In genomic region chr1:30668546-30669327, GRCh38 we compare ENCODE assay signal across 28 cellular contexts. TPM values are rescaled to one million over a fixed set of nuclear protein-coding genes. Genes with fewer than 3 reads are reported as not detected.
DNase-seq lines count a peak whose midpoint lies in the region; ATAC-seq, FAIRE-seq and TF ChIP-seq lines count a peak whose summit lies in the region.
"Had no signal": no experiment of that assay in that cellular context is flagged by ENCODE, and none has a peak within 500 bp of the region (broad histone marks: within the 10 kb centered on the region; RNA-seq: fewer than 3 reads in every experiment).

No MANE protein-coding gene starts in this region.

- H3K27me3 ChIP-seq in right lobe of liver, result no peaks in the 10 kb centered on the region
- H3K27me3 ChIP-seq in HepG2 (ENCODE audit: control insufficient read depth in 1 of 2, insufficient read depth in 2 of 2, low read length in 2 of 2), result peaks cover 0 to 24% of the 10 kb centered on the region in 2 experiments; a peak in 4 of 5 replicates
- no peaks in the 10 kb centered on the region for H3K27me3 ChIP-seq in breast epithelium
- no peaks in the 10 kb centered on the region for H3K27me3 ChIP-seq in keratinocyte (ENCODE audit: control insufficient read depth, extremely low read depth, insufficient read depth, low read length)
- H3K27me3 ChIP-seq in vagina, result no peaks in the 10 kb centered on the region
- H3K27me3 ChIP-seq: body of pancreas, colonic mucosa had no signal

- CTCF ChIA-PET in HepG2 (lab: Yijun Ruan, JAX; ENCODE audit: low intra/inter-chr PET ratio, low total read pairs), result no interaction called here

- POLR2A ChIA-PET in HepG2 (lab: Yijun Ruan, JAX), result no interaction called here

- ATAC-seq in right lobe of liver (no peak), HepG2 (no peak), GM19351 (IDR thresholded peaks at IDR 0.05; ENCODE audit: unreplicated experiment) (no peak)
- ATAC-seq: activated CD4-positive, CD25-positive, alpha-beta regulatory T cell treated with anti-CD3 and anti-CD28 coated beads, Interleukin-2, amount 50 U/mL, for 24 hours; body of pancreas; SK-N-SH treated with all-trans-retinoic acid at 6 μM for 48 hours had no signal

- no peak for TF ChIP-seq RAD21 in HepG2 (CRISPR knock-in tag; IDR thresholded peaks at IDR 0.05)

- H3K79me2 ChIP-seq in HepG2 (ENCODE audit: insufficient read depth, low read length), result no peaks in the 10 kb centered on the region
- no peaks in the 10 kb centered on the region for H3K79me2 ChIP-seq in keratinocyte (ENCODE audit: control insufficient read depth, insufficient read depth, low read length)

- H3K9me1 ChIP-seq in keratinocyte (ENCODE audit: control insufficient read depth, extremely low read depth, insufficient read depth, low read length), result no peaks in the 10 kb centered on the region

- H3K36me3 ChIP-seq in right lobe of liver, result no peaks in the 10 kb centered on the region
- H3K36me3 ChIP-seq in HepG2 (replicated peaks in 1 of 2; ENCODE audit: control insufficient read depth in 1 of 2, insufficient read depth in 2 of 2, low read length in 2 of 2), result no peaks in the 10 kb centered on the region
- no peaks in the 10 kb centered on the region for H3K36me3 ChIP-seq in breast epithelium
- no peaks in the 10 kb centered on the region for H3K36me3 ChIP-seq in keratinocyte (ENCODE audit: control insufficient read depth in 2 of 2, extremely low read depth in 1 of 2, insufficient read depth in 2 of 2, low read length in 2 of 2)
- H3K36me3 ChIP-seq in vagina, result no peaks in the 10 kb centered on the region
- H3K36me3 ChIP-seq: colonic mucosa had no signal

- dilution Hi-C loops in keratinocyte (cut with MboI; ENCODE audit: extremely low pct_ligation_motif_present, low sequenced_read_pairs), result no loop called here

- H3K4me3 ChIP-seq in right lobe of liver (no peak overlapping the region), HepG2 (replicated peaks in 1 of 3; ENCODE audit: insufficient read depth in 1 of 3, low read depth in 2 of 3, low read length in 3 of 3) (no peak overlapping the region), breast epithelium (no peak overlapping the region), keratinocyte (ENCODE audit: control insufficient read depth in 2 of 3, extremely low read depth in 1 of 3, insufficient read depth in 2 of 3, low read depth in 1 of 3, low read length in 3 of 3) (no peak overlapping the region), vagina (no peak overlapping the region)
- H3K4me3 ChIP-seq: body of pancreas, colonic mucosa had no signal

- no TSS peak for BruUV-seq in HepG2 (replicated peaks; lab: Mats Ljungman, UMichigan)

- FAIRE-seq in HepG2 (lab: Jason Lieb, UNC) (no peak), keratinocyte (lab: Jason Lieb, UNC) (no peak)
- FAIRE-seq: frontal cortex, islet of Langerhans, RCC 7860 had no signal

- peaks cover 0 to 8% (median 0%) of the 10 kb centered on the region in 4 donors for H3K4me1 ChIP-seq in right lobe of liver
- H3K4me1 ChIP-seq in HepG2 (ENCODE audit: insufficient read depth, low read length), result peaks cover 11% of the 10 kb centered on the region
- no peaks in the 10 kb centered on the region for H3K4me1 ChIP-seq in breast epithelium
- peaks cover 25% of the 10 kb centered on the region for H3K4me1 ChIP-seq in keratinocyte (ENCODE audit: control insufficient read depth, extremely low read depth, insufficient read depth, low read length)
- peaks cover 46% of the 10 kb centered on the region for H3K4me1 ChIP-seq in vagina
- H3K4me1 ChIP-seq: colonic mucosa had no signal

- TF ChIP-seq EP300 in HepG2 (IDR thresholded peaks at IDR 0.05; ENCODE audit: low read depth in 2 of 2, low read length in 2 of 2) (no peak), HepG2 (CRISPR knock-in tag; IDR thresholded peaks at IDR 0.05; ENCODE audit: borderline replicate concordance) (no peak)

- WGBS in right lobe of liver (ENCODE audit: insufficient coverage, low coverage, low lambda C conversion rate, missing lambda C conversion rate), result 100% methylated on average over 3 of the region's 6 CpGs
- 17% methylated on average over 4 of the region's 6 CpGs for WGBS in HepG2 (ENCODE audit: low lambda C conversion rate)

- H3K9ac ChIP-seq in HepG2 (ENCODE audit: insufficient read depth, low read depth, low read length), result no peak overlapping the region
- no peak overlapping the region for H3K9ac ChIP-seq in keratinocyte (ENCODE audit: control insufficient read depth, extremely low read depth, insufficient read depth, low read length)

- H3K9me3 ChIP-seq in right lobe of liver (no peaks in the 10 kb centered on the region), HepG2 (ENCODE audit: low read length) (no peaks in the 10 kb centered on the region), breast epithelium (peaks cover 0 to 1% of the 10 kb centered on the region in 2 donors), keratinocyte (ENCODE audit: control insufficient read depth, low read depth, low read length) (peaks cover 3% of the 10 kb centered on the region), vagina (no peaks in the 10 kb centered on the region)
- H3K9me3 ChIP-seq: body of pancreas, colonic mucosa had no signal

- peak in 2 of 3 donors; percentile 6 to 31 for DNase-seq in right lobe of liver
- no peak for DNase-seq in HepG2 (ENCODE audit: low spot score)
- DNase-seq in breast epithelium (ENCODE audit: low spot score in 2 of 2), result no peak
- DNase-seq in keratinocyte (ENCODE audit: low read depth, low spot score), result no peak
- no peak for DNase-seq in vagina (ENCODE audit: extremely low spot score in 2 of 2)
- DNase-seq in stimulated activated CD4-positive, alpha-beta T cell treated with anti-CD3 and anti-CD28 coated beads, Interleukin-2, amount 100 ng/mL, for 24 hours, result no peak
- DNase-seq in dermis blood vessel endothelial cell, result no peak
- DNase-seq: activated CD8-positive, alpha-beta memory T cell treated with anti-CD3 and anti-CD28 coated beads for 24 hours; activated naive CD8-positive, alpha-beta T cell treated with anti-CD3 and anti-CD28 coated beads for 36 hours; activated T-cell treated with anti-CD3 and anti-CD28 coated beads, Interleukin-2, amount 50 U/mL, for 48 hours; CD4-positive, alpha-beta memory T cell; H9; hypothalamus; NCI-H1105; NCI-H2081 treated with DMSO at 0.1 percent for 48 hours; NCI-H510A; NK-92 treated with Interleukin-12 subunit alpha and Interleukin-12 subunit beta, amount 100 ng/mL, for 24 hours; T-helper 9 cell had no signal

- TF ChIP-seq CTCF in right lobe of liver (IDR thresholded peaks at IDR 0.05), result no peak
- TF ChIP-seq CTCF in HepG2 (CRISPR knock-in tag; IDR thresholded peaks at IDR 0.05), result no peak
- no peak for TF ChIP-seq CTCF in breast epithelium (IDR thresholded peaks at IDR 0.05)
- TF ChIP-seq CTCF in keratinocyte (optimal IDR thresholded peaks at IDR 0.05 in 1 of 3, IDR thresholded peaks at IDR 0.05 in 1 of 3, conservative IDR thresholded peaks at IDR 0.05 in 1 of 3; ENCODE audit: extremely low read depth in 1 of 3, insufficient read depth in 2 of 3, low read length in 3 of 3), result no peak
- TF ChIP-seq CTCF in vagina (IDR thresholded peaks at IDR 0.05), result no peak

- no peak for TF ChIP-seq POLR2A in right lobe of liver (IDR thresholded peaks at IDR 0.05)
- TF ChIP-seq POLR2A in HepG2 (IDR thresholded peaks at IDR 0.05; ENCODE audit: insufficient read depth in 1 of 2, low read depth in 2 of 2, low read length in 2 of 2), result no peak
- no peak for TF ChIP-seq POLR2A in breast epithelium (IDR thresholded peaks at IDR 0.05)
- no peak for TF ChIP-seq POLR2A in vagina (IDR thresholded peaks at IDR 0.05)

- in situ Hi-C loops in HepG2 (cut with HindIII; ENCODE audit: extremely low pct_ligation_motif_present, low pct_unique_long_range_greater_than_20kb), result no loop called here

- intact Hi-C loops in right lobe of liver (cut with DNase I) (no loop called here), HepG2 (cut with micrococcal nuclease; ENCODE audit: unreplicated experiment) (no loop called here), breast epithelium (cut with DNase I; ENCODE audit: low total_unique reads) (no loop called here), vagina (cut with DNase I) (no loop called here)

- no peak overlapping the region for H3K4me2 ChIP-seq in HepG2 (ENCODE audit: low read depth, low read length)
- no peak overlapping the region for H3K4me2 ChIP-seq in keratinocyte (ENCODE audit: control insufficient read depth, extremely low read depth, insufficient read depth, low read depth, low read length)

- no peak overlapping the region for H3K27ac ChIP-seq in right lobe of liver
- no peak overlapping the region for H3K27ac ChIP-seq in HepG2 (ENCODE audit: extremely low read length, insufficient read depth, low read length)
- peak overlapping the region; percentile 25 to 72 for H3K27ac ChIP-seq in breast epithelium
- H3K27ac ChIP-seq in keratinocyte (ENCODE audit: control insufficient read depth, insufficient read depth, low read length), result peak overlapping the region; percentile 28
- H3K27ac ChIP-seq in vagina, result peak overlapping the region; percentile 97
- H3K27ac ChIP-seq: body of pancreas, colonic mucosa had no signal

- no peaks in the 10 kb centered on the region for H4K20me1 ChIP-seq in HepG2 (ENCODE audit: insufficient read depth, low read length)
- H4K20me1 ChIP-seq in keratinocyte (ENCODE audit: control insufficient read depth, extremely low read depth, insufficient read depth, low read length), result no peaks in the 10 kb centered on the region

- H2AFZ ChIP-seq in HepG2 (ENCODE audit: low read length), result no peak overlapping the region
- no peak overlapping the region for H2AFZ ChIP-seq in keratinocyte (ENCODE audit: control insufficient read depth, low read length)

RNA-seq across cellular contexts. Expression of gene MATN1, which starts 54.6 kb away (rescaled TPM):
- not detected for total RNA-seq in right lobe of liver
- total RNA-seq in HepG2 (2016; rRNA removed; fragmentation: Illumina TruSeq; extraction: Trizol), result 0.04 TPM in 1 of 2 replicates, not detected in the other
- not detected in 2 replicates for total RNA-seq in HepG2 (2016; cell fraction: cytosol; rRNA removed; fragmentation: Illumina TruSeq; extraction: Trizol; ENCODE audit: low read depth)
- not detected in 2 replicates for total RNA-seq in HepG2 (2016; cell fraction: insoluble cytoplasmic fraction; rRNA removed; fragmentation: Illumina TruSeq; extraction: Trizol)
- not detected in 2 replicates for total RNA-seq in HepG2 (2016; cell fraction: membrane; rRNA removed; fragmentation: Illumina TruSeq; extraction: Trizol)
- total RNA-seq in HepG2 (2016; cell fraction: nucleus; rRNA removed; fragmentation: Illumina TruSeq; extraction: Trizol), result not detected in 2 replicates
- 0.03 and 0.05 TPM in 2 replicates for polyA plus RNA-seq in HepG2 (2011; rRNA removed)
- 0.11 TPM in 1 of 2 replicates, not detected in the other for polyA plus RNA-seq in HepG2 (2011; cell fraction: cytosol; rRNA removed)
- 0.66 and 0.77 TPM in 2 replicates for polyA plus RNA-seq in HepG2 (2011; cell fraction: nucleus; rRNA removed)
- polyA plus RNA-seq in HepG2 (2012), result 0.05 TPM in 1 of 2 replicates, not detected in the other
- not detected in 2 replicates for polyA plus RNA-seq in HepG2 (2016; cell fraction: cytosol; fragmentation: Illumina TruSeq; extraction: Trizol; ENCODE audit: low read depth)
- not detected in 2 replicates for polyA plus RNA-seq in HepG2 (2016; cell fraction: insoluble cytoplasmic fraction; fragmentation: Illumina TruSeq; extraction: Trizol; ENCODE audit: low read depth)
- polyA plus RNA-seq in HepG2 (2016; cell fraction: membrane; fragmentation: Illumina TruSeq; extraction: Trizol; ENCODE audit: low read depth), result not detected in 2 replicates
- 0.26 TPM in 1 of 2 replicates, not detected in the other for polyA plus RNA-seq in HepG2 (2016; cell fraction: nucleus; fragmentation: Illumina TruSeq; extraction: Trizol; ENCODE audit: insufficient read depth, low read depth)
- polyA minus RNA-seq in HepG2 (2011; rRNA and poly(A)+ RNA removed; ENCODE audit: low replicate concordance), result 0.12 TPM in 1 of 2 replicates, not detected in the other
- not detected in 2 replicates for polyA minus RNA-seq in HepG2 (2011; cell fraction: cytosol; rRNA and poly(A)+ RNA removed)
- 0.12 and 0.26 TPM in 2 replicates for polyA minus RNA-seq in HepG2 (2011; cell fraction: nucleus; rRNA and poly(A)+ RNA removed)
- not detected for total RNA-seq in breast epithelium
- polyA plus RNA-seq in keratinocyte, result 0.05 to 0.13 TPM in 2 of 3 replicates, not detected in the other
- polyA plus RNA-seq in keratinocyte (2011; ENCODE audit: low read depth), result not detected
- polyA plus RNA-seq in keratinocyte (2011; cell fraction: cytosol; rRNA removed), result 0.01 and 0.08 TPM in 2 replicates
- polyA plus RNA-seq in keratinocyte (2011; cell fraction: nucleus; rRNA removed), result 0.08 and 0.45 TPM in 2 replicates
- 0.06 TPM in 1 of 2 replicates, not detected in the other for polyA plus RNA-seq in keratinocyte (2012; ENCODE audit: low replicate concordance)
- polyA minus RNA-seq in keratinocyte, result 1.3 TPM in 1 of 3 replicates, not detected in the others
- not detected for polyA minus RNA-seq in keratinocyte (2011; cell fraction: cytosol; rRNA and poly(A)+ RNA removed)
- not detected in 2 replicates for polyA minus RNA-seq in keratinocyte (2011; cell fraction: nucleus; rRNA and poly(A)+ RNA removed)
- total RNA-seq in vagina, result 0.49 TPM
- total RNA-seq in dermis blood vessel endothelial cell, result 0.17 TPM in 1 of 2 replicates, not detected in the other
- total RNA-seq: A673, colonic mucosa, H9, HT-29 had no signal

Comparison
In these comparisons a context has a peak if more than half of its experiments do, and no peak if none do; other contexts are left out.
1. DNase-seq: peak in right lobe of liver (2 of 3); none in HepG2 (single experiment), breast epithelium (0 of 2), keratinocyte (single experiment), vagina (0 of 2), stimulated activated CD4-positive, alpha-beta T cell treated with anti-CD3 and anti-CD28 coated beads, Interleukin-2, amount 100 ng/mL, for 24 hours (0 of 2) and dermis blood vessel endothelial cell (single experiment).
2. H3K27ac ChIP-seq: peak in breast epithelium (2 of 2), keratinocyte (single experiment) and vagina (single experiment); none in right lobe of liver (0 of 3) and HepG2 (single experiment).